In the genomic region with DNA sequence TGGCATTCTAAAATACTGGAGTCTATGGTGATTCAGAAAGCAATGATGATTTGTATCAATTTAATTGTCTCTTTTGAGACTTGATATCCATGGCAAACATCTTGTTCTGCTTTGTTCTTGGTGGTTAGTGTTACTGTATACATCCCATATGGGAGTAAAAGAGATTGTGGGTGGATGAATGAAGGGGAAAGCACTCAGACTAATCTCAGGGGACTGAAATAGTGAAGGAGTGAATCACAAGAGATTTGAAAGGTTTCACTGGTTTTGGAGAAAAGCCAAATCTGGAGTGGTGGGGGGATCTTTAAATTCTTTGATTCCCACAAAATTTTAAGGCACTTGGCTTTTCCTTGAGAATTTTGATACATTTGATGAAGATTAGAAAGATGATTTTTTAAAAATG, we compare ENCODE assay signal across 1 cellular context.
TF ChIP-seq lines count a peak whose summit lies in the region.

No MANE protein-coding gene starts in this region.

TF ChIP-seq in SK-N-SH treated with all-trans-retinoic acid at 6 μM for 48 hours, 23 proteins besides CTCF, POLR2A, EP300 and RAD21 (continued from another document):
- TF ChIP-seq, protein P1, sequence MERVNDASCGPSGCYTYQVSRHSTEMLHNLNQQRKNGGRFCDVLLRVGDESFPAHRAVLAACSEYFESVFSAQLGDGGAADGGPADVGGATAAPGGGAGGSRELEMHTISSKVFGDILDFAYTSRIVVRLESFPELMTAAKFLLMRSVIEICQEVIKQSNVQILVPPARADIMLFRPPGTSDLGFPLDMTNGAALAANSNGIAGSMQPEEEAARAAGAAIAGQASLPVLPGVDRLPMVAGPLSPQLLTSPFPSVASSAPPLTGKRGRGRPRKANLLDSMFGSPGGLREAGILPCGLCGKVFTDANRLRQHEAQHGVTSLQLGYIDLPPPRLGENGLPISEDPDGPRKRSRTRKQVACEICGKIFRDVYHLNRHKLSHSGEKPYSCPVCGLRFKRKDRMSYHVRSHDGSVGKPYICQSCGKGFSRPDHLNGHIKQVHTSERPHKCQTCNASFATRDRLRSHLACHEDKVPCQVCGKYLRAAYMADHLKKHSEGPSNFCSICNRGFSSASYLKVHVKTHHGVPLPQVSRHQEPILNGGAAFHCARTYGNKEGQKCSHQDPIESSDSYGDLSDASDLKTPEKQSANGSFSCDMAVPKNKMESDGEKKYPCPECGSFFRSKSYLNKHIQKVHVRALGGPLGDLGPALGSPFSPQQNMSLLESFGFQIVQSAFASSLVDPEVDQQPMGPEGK (CRISPR knock-in tag; IDR thresholded peaks at IDR 0.05; ENCODE audit: borderline replicate concordance), result 0 out of 2 replicates have a peak, but pooled peaks have one; percentile 40
- TF ChIP-seq RARB (CRISPR knock-in tag; IDR thresholded peaks at IDR 0.05), result no peak
TF ChIP-seq in SK-N-SH treated with all-trans-retinoic acid at 6 μM for 48 hours: peak in this region for 2.
